8 cellular contexts compared by ENCODE assay signal in genomic region chr3:195441476-195441970, GRCh38. TPM values are rescaled to one million over a fixed set of nuclear protein-coding genes. Genes with fewer than 3 reads are reported as not detected.
DNase-seq lines count a peak whose midpoint lies in the region; ATAC-seq and TF ChIP-seq lines count a peak whose summit lies in the region.

No MANE protein-coding gene starts in this region.

- intact Hi-C loops in transverse colon (cut with DNase I; ENCODE audit: low total_unique reads) = loop anchor here (5.0 kb wide), 1 partner anchor 101 kb away; the partner anchor contains the start of gene PPP1R2

- ATAC-seq in lung (ENCODE audit: insufficient read depth, low FRiP score) (no peak), GM18868 (IDR thresholded peaks at IDR 0.05; ENCODE audit: unreplicated experiment) (no peak)

- in situ Hi-C loops in brain microvascular endothelial cell (cut with HindIII; ENCODE audit: low pct_ligation_motif_present, low sequenced_read_pairs) = no loop called here
- in situ Hi-C loops in transverse colon (cut with MboI; ENCODE audit: low pct_ligation_motif_present in 1 of 4, low pct_unique_long_range_greater_than_20kb in 1 of 4, low sequenced_read_pairs in 3 of 4) = no loop called here

- peak; percentile 28 for TF ChIP-seq POLR2A in transverse colon (IDR thresholded peaks at IDR 0.05)

- peak overlapping the region; percentile 71 for H3K27ac ChIP-seq in brain microvascular endothelial cell
- H3K27ac ChIP-seq in lung (ENCODE audit: low read depth in 1 of 2, low read length in 1 of 2) = peak overlapping the region; percentile 96 to 100
- peak overlapping the region; percentile 97 to 99 (median 98) for H3K27ac ChIP-seq in transverse colon

- H3K4me1 ChIP-seq in lung (ENCODE audit: control insufficient read depth in 2 of 2, insufficient read depth in 2 of 2, low read length in 2 of 2) = peaks cover 0 to 5% of the 10 kb centered on the region in 2 donors
- H3K4me1 ChIP-seq in transverse colon = peaks cover 7 to 46% (median 25%) of the 10 kb centered on the region in 4 donors

- DNase-seq in CMK (ENCODE audit: low read depth) (peak; percentile 20), KG1 (lab: John Stamatoyannopoulos, UW) (peak; percentile 62), brain microvascular endothelial cell (no peak), lung (ENCODE audit: low spot score) (no peak), transverse colon (peak; percentile 24), GDM1 (lab: John Stamatoyannopoulos, UW) (no peak), NCI-H774 (lab: John Stamatoyannopoulos, UW) (no peak)

- H3K27me3 ChIP-seq in brain microvascular endothelial cell (replicated peaks) (no peaks in the 10 kb centered on the region), lung (ENCODE audit: control insufficient read depth, insufficient read depth) (no peaks in the 10 kb centered on the region), transverse colon (no peaks in the 10 kb centered on the region)

- H3K36me3 ChIP-seq in brain microvascular endothelial cell (replicated peaks) = no peaks in the 10 kb centered on the region
- H3K36me3 ChIP-seq in lung (ENCODE audit: control insufficient read depth in 2 of 2, insufficient read depth in 2 of 2, low read length in 2 of 2) = no peaks in the 10 kb centered on the region
- H3K36me3 ChIP-seq in transverse colon = no peaks in the 10 kb centered on the region

- TF ChIP-seq EP300 in transverse colon (IDR thresholded peaks at IDR 0.05; ENCODE audit: low read depth) = no peak

- H3K4me3 ChIP-seq in brain microvascular endothelial cell (ENCODE audit: low read depth, low read length) (peak overlapping the region; percentile 90), lung (peak overlapping the region; percentile 93), transverse colon (peak overlapping the region; percentile 67 to 97 (median 88))

- H3K9me3 ChIP-seq in lung (ENCODE audit: control insufficient read depth in 2 of 2, insufficient read depth in 1 of 2, low read length in 1 of 2) (no peaks in the 10 kb centered on the region), transverse colon (no peaks in the 10 kb centered on the region)

- TF ChIP-seq CTCF in brain microvascular endothelial cell (IDR thresholded peaks at IDR 0.05; ENCODE audit: low read depth, low read length, missing control alignments) (no peak), lung (IDR thresholded peaks at IDR 0.05; ENCODE audit: control extremely low read depth, extremely low read depth) (no peak), transverse colon (IDR thresholded peaks at IDR 0.05) (no peak)

- 8 to 12% methylated on average over 12 of the region's 12 CpGs for WGBS in lung, 2 donors
- 9 to 23% methylated on average over 6 to 12 of the region's 12 CpGs for WGBS in transverse colon (ENCODE audit: low coverage in 1 of 2), 2 donors

RNA-seq across cellular contexts. Expression of gene ACAP2, which starts 1.3 kb away (rescaled TPM):
- total RNA-seq in lung (100 to 1,000 TPM in 1 of 2 donors, 10 to 100 TPM in 1; 59.2 to 146 TPM), transverse colon (10 to 100 TPM; 17.3 to 97.5 (median 64.6) TPM)
- polyA plus RNA-seq in lung = 10 to 100 TPM; 11.2 to 18.1 TPM

Comparison
In these comparisons a context has a peak if more than half of its experiments do, and no peak if none do; other contexts are left out.
1. DNase-seq: peak in CMK (single experiment), KG1 (single experiment) and transverse colon (single experiment); none in brain microvascular endothelial cell (single experiment), lung (single experiment), GDM1 (single experiment) and NCI-H774 (single experiment).
2. Peak in every context shown above with its lines, with median percentiles within 50 percentile points of each other: H3K27ac ChIP-seq and H3K4me3 ChIP-seq.